Comparison of ENCODE assay signal across 8 cellular contexts in genomic region chr10:73743905-73744689, GRCh38. TPM values are rescaled to one million over a fixed set of nuclear protein-coding genes. Genes with fewer than 3 reads are reported as not detected.
DNase-seq lines count a peak whose midpoint lies in the region; ATAC-seq, FAIRE-seq and TF ChIP-seq lines count a peak whose summit lies in the region.

Gene SEC24C (plus strand): TSS chr10:73744372. CDS start chr10:73746833, 2,461 bp downstream.

- H3K9me3 ChIP-seq in small intestine (ENCODE audit: control insufficient read depth, low read depth) = no peaks in the 10 kb centered on the region

- WGBS in small intestine, 3 donors = 0% methylated on average over 35 to 37 of the region's 37 CpGs

- H3K27me3 ChIP-seq in ACC112 (ENCODE audit: insufficient read depth, low read length) = no peaks in the 10 kb centered on the region
- H3K27me3 ChIP-seq in bronchial epithelial cell (ENCODE audit: control insufficient read depth, insufficient read depth, low read length) = no peaks in the 10 kb centered on the region
- H3K27me3 ChIP-seq in small intestine (ENCODE audit: control insufficient read depth in 2 of 2, insufficient read depth in 2 of 2, low read length in 2 of 2) = no peaks in the 10 kb centered on the region

- H3K79me2 ChIP-seq in ACC112 (ENCODE audit: control insufficient read depth, insufficient read depth, low read length, unreplicated experiment) = peaks cover 46% of the 10 kb centered on the region

- FAIRE-seq in bronchial epithelial cell (lab: Jason Lieb, UNC) = no peak
- no peak for FAIRE-seq in small intestine (lab: Jason Lieb, UNC)

- H3K4me3 ChIP-seq in ACC112 (ENCODE audit: low read depth, low read length) (peak within 1 kb of the TSS; percentile 89), WI38 (ENCODE audit: low read depth, low read length) (peak within 1 kb of the TSS; percentile 98), bronchial epithelial cell (ENCODE audit: low read depth, low read length) (peak within 1 kb of the TSS; percentile 81), small intestine (ENCODE audit: low read depth in 1 of 2, low read length in 2 of 2) (peak within 1 kb of the TSS; percentile 73)

- peaks cover 23% of the 10 kb centered on the region for H3K4me1 ChIP-seq in ACC112 (ENCODE audit: control insufficient read depth, insufficient read depth, low read length, unreplicated experiment)
- peaks cover 3 to 4% of the 10 kb centered on the region in 2 donors for H3K4me1 ChIP-seq in small intestine (ENCODE audit: control insufficient read depth in 2 of 2, insufficient read depth in 1 of 2, low read depth in 1 of 2, low read length in 1 of 2)

- H3K36me3 ChIP-seq in ACC112 (ENCODE audit: insufficient read depth, low read length) = peaks cover 6% of the 10 kb centered on the region
- H3K36me3 ChIP-seq in bronchial epithelial cell (ENCODE audit: control insufficient read depth, insufficient read depth, low read length) = peaks cover 2% of the 10 kb centered on the region
- H3K36me3 ChIP-seq in small intestine (ENCODE audit: control insufficient read depth in 2 of 2, insufficient read depth in 2 of 2, low read length in 2 of 2) = peaks cover 0 to 10% of the 10 kb centered on the region in 2 donors

- DNase-seq in NCI-H2227 treated with DMSO at 0.1 percent for 48 hours (lab: John Stamatoyannopoulos, UW) (peak; percentile 97), bronchial epithelial cell (ENCODE audit: low read depth) (peak; percentile 86), iPS-NIHi11 (ENCODE audit: low spot score) (peak; percentile 97), small intestine (peak; percentile 99)

- H2AFZ ChIP-seq in ACC112 (ENCODE audit: low read length, unreplicated experiment) = peak within 1 kb of the TSS; percentile 55

- TF ChIP-seq CTCF in WI38 (IDR thresholded peaks at IDR 0.05; ENCODE audit: low read depth, low read length) (no peak), bronchial epithelial cell (IDR thresholded peaks at IDR 0.05; ENCODE audit: insufficient read depth, low read length, severe bottlenecking) (no peak)

- peak; percentile 82 for ATAC-seq in GM18873 (IDR thresholded peaks at IDR 0.05; ENCODE audit: low FRiP score, unreplicated experiment)
- ATAC-seq in HG03139 (IDR thresholded peaks at IDR 0.05; ENCODE audit: unreplicated experiment) = peak; percentile 78

- peak within 1 kb of the TSS; percentile 84 for H3K27ac ChIP-seq in ACC112 (ENCODE audit: low read depth, low read length)
- peak within 1 kb of the TSS; percentile 76 to 100 for H3K27ac ChIP-seq in small intestine (ENCODE audit: low read depth in 1 of 2, low read length in 1 of 2)

RNA-seq across cellular contexts. Expression of gene SEC24C, which starts in this region (rescaled TPM):
- total RNA-seq in bronchial epithelial cell = 55.0 and 92.4 TPM in 2 replicates
- 10 to 100 TPM; 35.3 to 41.5 (median 35.7) TPM for polyA plus RNA-seq in small intestine

Comparison
In these comparisons a context has a peak if more than half of its experiments do, and no peak if none do; other contexts are left out.
1. Peak in every context shown above with its lines: DNase-seq, ATAC-seq, H3K4me3 ChIP-seq and H3K27ac ChIP-seq.